ENCODE assay signal across 8 cellular contexts in genomic region chr4:55125087-55125721, GRCh38. TPM values are rescaled to one million over a fixed set of nuclear protein-coding genes. Genes with fewer than 3 reads are reported as not detected.
DNase-seq lines count a peak whose midpoint lies in the region; ATAC-seq and TF ChIP-seq lines count a peak whose summit lies in the region.

Gene KDR, minus strand, starts transcription at chr4:55125595. Its CDS starts 302 bp downstream, at chr4:55125293.

- H3K9me3 ChIP-seq in lung (ENCODE audit: control insufficient read depth in 2 of 2, insufficient read depth in 1 of 2, low read length in 1 of 2), result peaks cover 0 to 3% of the 10 kb centered on the region in 2 donors
- no peaks in the 10 kb centered on the region for H3K9me3 ChIP-seq in upper lobe of right lung

- peaks cover 0 to 2% of the 10 kb centered on the region in 2 donors for H3K4me1 ChIP-seq in lung (ENCODE audit: control insufficient read depth in 2 of 2, insufficient read depth in 2 of 2, low read length in 2 of 2)
- H3K4me1 ChIP-seq in upper lobe of right lung, result peaks cover 8% of the 10 kb centered on the region

- H3K27me3 ChIP-seq in lung (ENCODE audit: control insufficient read depth, insufficient read depth) (no peaks in the 10 kb centered on the region), upper lobe of right lung (peaks cover 13% of the 10 kb centered on the region)

- WGBS in lung, 2 donors, result 0 to 2% methylated on average over 48 to 57 of the region's 57 CpGs

- H3K4me3 ChIP-seq in lung (peak within 1 kb of the TSS; percentile 69), upper lobe of right lung (peak within 1 kb of the TSS; percentile 65)

- DNase-seq in activated T-cell treated with anti-CD3 and anti-CD28 coated beads, Interleukin-2, amount 50 U/mL, for 48 hours, result peak; percentile 14 to 16
- DNase-seq in activated T-cell treated with anti-CD3 and anti-CD28 coated beads, Interleukin-2, amount 50 U/mL, for 1 hour, result no peak
- DNase-seq in dermis blood vessel endothelial cell (peak; percentile 81), lung (ENCODE audit: low spot score) (peak; percentile 32), upper lobe of right lung (peak; percentile 68), NCI-H187 treated with DMSO at 0.1 percent for 48 hours (lab: John Stamatoyannopoulos, UW) (no peak), dedifferentiated amniotic fluid mesenchymal stem cell (ENCODE audit: extremely low spot score) (no peak)
- no peak for DNase-seq in effector CD8-positive, alpha-beta T cell (lab: John Stamatoyannopoulos, UW)

- intact Hi-C loops in upper lobe of right lung (cut with DNase I), result no loop called here

- H3K36me3 ChIP-seq in lung (ENCODE audit: control insufficient read depth in 2 of 2, insufficient read depth in 2 of 2, low read length in 2 of 2) (no peaks in the 10 kb centered on the region), upper lobe of right lung (no peaks in the 10 kb centered on the region)

- H3K27ac ChIP-seq in lung (ENCODE audit: low read depth in 1 of 2, low read length in 1 of 2) (peak within 1 kb of the TSS; percentile 75 to 88), upper lobe of right lung (peak within 1 kb of the TSS; percentile 65)

- TF ChIP-seq CTCF in lung (IDR thresholded peaks at IDR 0.05; ENCODE audit: control extremely low read depth, extremely low read depth), result no peak
- no peak for TF ChIP-seq CTCF in upper lobe of right lung (IDR thresholded peaks at IDR 0.05)

- ATAC-seq in lung (ENCODE audit: insufficient read depth, low FRiP score) (peak; percentile 86), upper lobe of right lung (peak; percentile 85)

RNA-seq across cellular contexts. Expression of gene KDR, which starts in this region (rescaled TPM):
- total RNA-seq in dermis blood vessel endothelial cell, result 292 and 321 TPM in 2 replicates
- 100 to 1,000 TPM in 1 of 2 donors, 10 to 100 TPM in 1; 43.9 to 132 TPM for total RNA-seq in lung
- polyA plus RNA-seq in lung, result 10 to 100 TPM in 1 of 2 donors, 1 to 10 TPM in 1; 8.4 to 21.1 TPM
- total RNA-seq in upper lobe of right lung, result 48.6 TPM

Comparison
In these comparisons a context has a peak if more than half of its experiments do, and no peak if none do; other contexts are left out.
1. DNase-seq: peak in activated T-cell treated with anti-CD3 and anti-CD28 coated beads, Interleukin-2, amount 50 U/mL, for 48 hours (2 of 2), dermis blood vessel endothelial cell (single experiment), lung (single experiment) and upper lobe of right lung (single experiment); none in activated T-cell treated with anti-CD3 and anti-CD28 coated beads, Interleukin-2, amount 50 U/mL, for 1 hour (single experiment), effector CD8-positive, alpha-beta T cell (single experiment), NCI-H187 treated with DMSO at 0.1 percent for 48 hours (single experiment) and dedifferentiated amniotic fluid mesenchymal stem cell (single experiment).